1 cellular context compared by ENCODE assay signal in genomic region chr16:31453255-31454204, GRCh38.
A peak's percentile ranks its signal among the peaks of the same experiment; 100 is the strongest.
TF ChIP-seq lines count a peak whose summit lies in the region.

No MANE protein-coding gene starts in this region.

TF ChIP-seq in HEK293, 187 proteins besides CTCF, POLR2A, EP300 and RAD21 (continued from another document and continues in another):
- TF ChIP-seq ZNF18 (tag by site-specific recombination; IDR thresholded peaks at IDR 0.05) = no peak
- TF ChIP-seq ZIC2 (tag by site-specific recombination; IDR thresholded peaks at IDR 0.05) = no peak
- peak; percentile 59 for TF ChIP-seq ZNF76 (tag by site-specific recombination; IDR thresholded peaks at IDR 0.05; ENCODE audit: borderline replicate concordance, low read depth)
- TF ChIP-seq ZNF623 (tag by site-specific recombination; IDR thresholded peaks at IDR 0.05) = no peak
- no peak for TF ChIP-seq BCL11B (tag by site-specific recombination; IDR thresholded peaks at IDR 0.05; ENCODE audit: low read depth)
- TF ChIP-seq ZNF292 (tag by site-specific recombination; IDR thresholded peaks at IDR 0.05; ENCODE audit: borderline replicate concordance, low read depth) = no peak
- TF ChIP-seq ZNF239 (tag by site-specific recombination; IDR thresholded peaks at IDR 0.05) = no peak
- peak; percentile 84 for TF ChIP-seq ZBTB48 (tag by site-specific recombination; IDR thresholded peaks at IDR 0.05)
- no peak for TF ChIP-seq ZFP37 (tag by site-specific recombination; IDR thresholded peaks at IDR 0.05)
- TF ChIP-seq ZNF785 (tag by site-specific recombination; IDR thresholded peaks at IDR 0.05) = peak; percentile 54; the same call in 1 of the 2 replicates
- peak; percentile 85 for TF ChIP-seq ZNF24 (tag by site-specific recombination; IDR thresholded peaks at IDR 0.05)
- no peak for TF ChIP-seq PRDM2 (tag by site-specific recombination; IDR thresholded peaks at IDR 0.05; ENCODE audit: borderline replicate concordance)
- no peak for TF ChIP-seq ZNF776 (tag by site-specific recombination; IDR thresholded peaks at IDR 0.05; ENCODE audit: borderline replicate concordance)
- no peak for TF ChIP-seq PBX3 (CRISPR knock-in tag; IDR thresholded peaks at IDR 0.05)
- TF ChIP-seq ZNF830 (tag by site-specific recombination; IDR thresholded peaks at IDR 0.05; ENCODE audit: low read depth) = no peak
- no peak for TF ChIP-seq ZNF221 (tag by site-specific recombination; IDR thresholded peaks at IDR 0.05; ENCODE audit: borderline replicate concordance)
- TF ChIP-seq ZNF132 (tag by site-specific recombination; IDR thresholded peaks at IDR 0.05; ENCODE audit: borderline replicate concordance) = no peak
- no peak for TF ChIP-seq ZNF362 (tag by site-specific recombination; IDR thresholded peaks at IDR 0.05)
- no peak for TF ChIP-seq ZNF837 (tag by site-specific recombination; IDR thresholded peaks at IDR 0.05)
- TF ChIP-seq ZBTB17 (tag by site-specific recombination; IDR thresholded peaks at IDR 0.05) = peak; percentile 91
- TF ChIP-seq KLF1 (tag by site-specific recombination; IDR thresholded peaks at IDR 0.05) = peak; percentile 88
- TF ChIP-seq ZNF549 (tag by site-specific recombination; IDR thresholded peaks at IDR 0.05) = no peak
- TF ChIP-seq ZNF16 (tag by site-specific recombination; IDR thresholded peaks at IDR 0.05; ENCODE audit: low read depth) = no peak
- TF ChIP-seq ZNF341 (tag by site-specific recombination; IDR thresholded peaks at IDR 0.05; ENCODE audit: low read depth) = peak; percentile 42
- TF ChIP-seq KLF7 (tag by site-specific recombination; IDR thresholded peaks at IDR 0.05; ENCODE audit: borderline replicate concordance) = no peak
- TF ChIP-seq ZNF112 (tag by site-specific recombination; IDR thresholded peaks at IDR 0.05) = no peak
- TF ChIP-seq ZSCAN4 (tag by site-specific recombination; IDR thresholded peaks at IDR 0.05) = no peak
- no peak for TF ChIP-seq HOXD13 (CRISPR knock-in tag; IDR thresholded peaks at IDR 0.05; ENCODE audit: borderline replicate concordance)
- TF ChIP-seq ZNF274 (IDR thresholded peaks at IDR 0.05; ENCODE audit: low read length) = no peak
- TF ChIP-seq ZNF274 (tag by site-specific recombination; IDR thresholded peaks at IDR 0.05; ENCODE audit: borderline replicate concordance) = no peak
- no peak for TF ChIP-seq ZBTB49 (tag by site-specific recombination; IDR thresholded peaks at IDR 0.05; ENCODE audit: low read depth)
- TF ChIP-seq ZNF354C (tag by site-specific recombination; IDR thresholded peaks at IDR 0.05; ENCODE audit: borderline replicate concordance, low read depth) = no peak
- no peak for TF ChIP-seq ZNF514 (tag by site-specific recombination; IDR thresholded peaks at IDR 0.05)
- peak; percentile 68 for TF ChIP-seq ZNF146 (tag by site-specific recombination; IDR thresholded peaks at IDR 0.05)
- TF ChIP-seq IKZF3 (tag by site-specific recombination; IDR thresholded peaks at IDR 0.05) = peak; percentile 56; the same call in 1 of the 2 replicates
- no peak; the same call in 1 of the 2 replicates for TF ChIP-seq KLF9 (tag by site-specific recombination; IDR thresholded peaks at IDR 0.05; ENCODE audit: low read depth)
- no peak for TF ChIP-seq ZNF311 (tag by site-specific recombination; IDR thresholded peaks at IDR 0.05; ENCODE audit: borderline replicate concordance)
- no peak for TF ChIP-seq HOXA7 (CRISPR knock-in tag; IDR thresholded peaks at IDR 0.05; ENCODE audit: borderline replicate concordance)
- TF ChIP-seq TRIM28 (IDR thresholded peaks at IDR 0.05; ENCODE audit: borderline replicate concordance, low read length) = no peak
- TF ChIP-seq ZNF174 (tag by site-specific recombination; IDR thresholded peaks at IDR 0.05) = no peak
- TF ChIP-seq ZNF670 (tag by site-specific recombination; IDR thresholded peaks at IDR 0.05; ENCODE audit: low read depth) = no peak
- no peak for TF ChIP-seq HOXC10 (CRISPR knock-in tag; IDR thresholded peaks at IDR 0.05)
- no peak for TF ChIP-seq ZNF654 (tag by site-specific recombination; IDR thresholded peaks at IDR 0.05; ENCODE audit: low read depth)
- no peak for TF ChIP-seq ZNF48 (tag by site-specific recombination; IDR thresholded peaks at IDR 0.05)
- no peak for TF ChIP-seq ZNF701 (tag by site-specific recombination; IDR thresholded peaks at IDR 0.05)
- no peak for TF ChIP-seq ZNF843 (tag by site-specific recombination; IDR thresholded peaks at IDR 0.05)
- TF ChIP-seq ZNF473 (tag by site-specific recombination; IDR thresholded peaks at IDR 0.05) = no peak
- TF ChIP-seq ZNF645 (tag by site-specific recombination; IDR thresholded peaks at IDR 0.05) = 0 out of 2 replicates have a peak, but pooled peaks have one; percentile 48
- TF ChIP-seq ZBTB7A (tag by site-specific recombination; IDR thresholded peaks at IDR 0.05; ENCODE audit: low read depth) = 0 out of 2 replicates have a peak, but pooled peaks have one; percentile 33
- no peak for TF ChIP-seq ZNF184 (tag by site-specific recombination; IDR thresholded peaks at IDR 0.05)
- TF ChIP-seq ZNF501 (tag by site-specific recombination; IDR thresholded peaks at IDR 0.05) = no peak
- no peak for TF ChIP-seq PRDM4 (tag by site-specific recombination; IDR thresholded peaks at IDR 0.05)
- TF ChIP-seq ZXDB (tag by site-specific recombination; IDR thresholded peaks at IDR 0.05) = peak; percentile 80
- no peak for TF ChIP-seq ZNF791 (tag by site-specific recombination; IDR thresholded peaks at IDR 0.05)
- TF ChIP-seq SP7 (tag by site-specific recombination; IDR thresholded peaks at IDR 0.05) = peak; percentile 91
- TF ChIP-seq ZNF610 (tag by site-specific recombination; IDR thresholded peaks at IDR 0.05; ENCODE audit: borderline replicate concordance) = no peak
